In genomic region chr3:123582315-123582714, GRCh38 we compare ENCODE assay signal across 17 cellular contexts. TPM values are rescaled to one million over a fixed set of nuclear protein-coding genes. Genes with fewer than 3 reads are reported as not detected.
DNase-seq lines count a peak whose midpoint lies in the region; ATAC-seq and TF ChIP-seq lines count a peak whose summit lies in the region.
"Had no signal": no experiment of that assay in that cellular context is flagged by ENCODE, and none has a peak within 500 bp of the region (broad histone marks: within the 10 kb centered on the region; RNA-seq: fewer than 3 reads in every experiment).

No MANE protein-coding gene starts in this region.

- H3K4me1 ChIP-seq in DOHH2 (ENCODE audit: control insufficient read depth, low read length) (peaks cover 29% of the 10 kb centered on the region), mammary epithelial cell (ENCODE audit: insufficient read depth, low read length) (peaks cover 16% of the 10 kb centered on the region), neuronal stem cell (ENCODE audit: control insufficient read depth in 2 of 2, insufficient read depth in 1 of 2, low read depth in 1 of 2, low read length in 2 of 2) (peaks cover 0 to 4% of the 10 kb centered on the region in 2 donors), gastroesophageal sphincter (peaks cover 0 to 32% (median 8%) of the 10 kb centered on the region in 3 donors)

- no peak overlapping the region for H2AK5ac ChIP-seq in neuronal stem cell (ENCODE audit: low read depth, low read length)

- in situ Hi-C loops in mammary epithelial cell (cut with MboI; ENCODE audit: low sequenced_read_pairs in 2 of 2), result no loop called here

- no peak overlapping the region for H3K23ac ChIP-seq in neuronal stem cell (ENCODE audit: low read depth, low read length, poor library complexity)

- intact Hi-C loops in mammary epithelial cell (cut with micrococcal nuclease), result no loop called here

- no peaks in the 10 kb centered on the region for H3K79me1 ChIP-seq in neuronal stem cell (ENCODE audit: low read depth, low read length)

- dilution Hi-C loops in mammary epithelial cell (cut with HindIII; ENCODE audit: low sequenced_read_pairs), result no loop called here

- no peak overlapping the region for H3K18ac ChIP-seq in neuronal stem cell (ENCODE audit: low read length)

- H3K27ac Mint-ChIP-seq in neural crest cell (ENCODE audit: unreplicated experiment), result no peak overlapping the region
- no peak overlapping the region for H3K27ac Mint-ChIP-seq in activated naive CD8-positive, alpha-beta T cell treated with anti-CD3 and anti-CD28 coated beads, Interleukin-2, amount 50 U/mL, for 24 hours
- H3K27ac Mint-ChIP-seq: H9, neural progenitor cell had no signal

- no peak overlapping the region for H2AFZ ChIP-seq in mammary epithelial cell (ENCODE audit: low read depth, low read length)
- no peak overlapping the region for H2AFZ ChIP-seq in neuronal stem cell (ENCODE audit: low read length)
- H2AFZ ChIP-seq: neural progenitor cell had no signal

- H3K14ac ChIP-seq in neuronal stem cell (ENCODE audit: low read length), result no peak overlapping the region

- DNase-seq in NCI-H2171 treated with DMSO at 0.1 percent for 48 hours (lab: John Stamatoyannopoulos, UW) (peak; percentile 69), mammary epithelial cell (peak; percentile 76), neural crest cell (ENCODE audit: low read depth, low spot score) (no peak), neuronal stem cell (ENCODE audit: low spot score) (no peak)
- DNase-seq in activated naive CD8-positive, alpha-beta T cell treated with anti-CD3 and anti-CD28 coated beads, Interleukin-2, amount 50 U/mL, for 24 hours, result no peak
- DNase-seq: activated CD4-positive, alpha-beta T cell treated with anti-CD3 and anti-CD28 coated beads for 1 hour; AML-193; esophagus squamous epithelium; H9; heart left ventricle; NCI-H2081; NK-92 treated with Interleukin-12 subunit alpha and Interleukin-12 subunit beta, amount 100 ng/mL, for 24 hours; right cardiac atrium; SHP77 had no signal

- peaks cover 14% of the 10 kb centered on the region for H3K4me1 Mint-ChIP-seq in neural crest cell
- peaks cover 23% of the 10 kb centered on the region for H3K4me1 Mint-ChIP-seq in activated naive CD8-positive, alpha-beta T cell treated with anti-CD3 and anti-CD28 coated beads, Interleukin-2, amount 50 U/mL, for 24 hours

- no peak overlapping the region for H3K4me3 ChIP-seq in DOHH2 (ENCODE audit: low read length)
- H3K4me3 ChIP-seq in mammary epithelial cell (replicated peaks in 1 of 3; ENCODE audit: insufficient read depth in 1 of 3, low read depth in 2 of 3, low read length in 3 of 3), result peak overlapping the region in 2 of 3 experiments; percentile 64 to 68
- H3K4me3 ChIP-seq in neuronal stem cell (ENCODE audit: low read length in 2 of 2), result no peak overlapping the region
- H3K4me3 ChIP-seq in gastroesophageal sphincter, result no peak overlapping the region
- H3K4me3 ChIP-seq: esophagus squamous epithelium, heart left ventricle, neural progenitor cell had no signal

- no peak overlapping the region for H4K8ac ChIP-seq in neuronal stem cell (ENCODE audit: low read depth, low read length)

- H3K4me3 Mint-ChIP-seq in neural crest cell, result peak overlapping the region; percentile 33
- no peak overlapping the region for H3K4me3 Mint-ChIP-seq in activated naive CD8-positive, alpha-beta T cell treated with anti-CD3 and anti-CD28 coated beads, Interleukin-2, amount 50 U/mL, for 24 hours
- H3K4me3 Mint-ChIP-seq: H9 had no signal

- H3K4ac ChIP-seq in neuronal stem cell (ENCODE audit: low read length), result no peak overlapping the region

- H3K4me2 ChIP-seq in DOHH2 (ENCODE audit: low read length) (peak overlapping the region; percentile 89; the same call in 1 of the 2 replicates), mammary epithelial cell (ENCODE audit: insufficient read depth, low read depth, low read length) (peak overlapping the region; percentile 92), neuronal stem cell (ENCODE audit: insufficient read depth, low read length, poor library complexity, severe bottlenecking) (no peak overlapping the region)
- H3K4me2 ChIP-seq: neural progenitor cell had no signal

- CTCF ChIA-PET in mammary epithelial cell (lab: Charles Lee; ENCODE audit: low non-redundant PET), result interaction anchor here (0.5 to 0.9 kb wide), 2 partner anchors 70 to 74 kb away, joined by 3 read pairs; no protein-coding TSS in a partner anchor

- H3K27me3 ChIP-seq in DOHH2 (ENCODE audit: control insufficient read depth, low read length), result no peaks in the 10 kb centered on the region
- H3K27me3 ChIP-seq in mammary epithelial cell (ENCODE audit: insufficient read depth, low read length), result no peaks in the 10 kb centered on the region
- H3K27me3 ChIP-seq in neuronal stem cell (ENCODE audit: control insufficient read depth in 3 of 3, insufficient read depth in 3 of 3, low read depth in 1 of 3, low read length in 3 of 3), result no peaks in the 10 kb centered on the region
- H3K27me3 ChIP-seq in gastroesophageal sphincter, result no peaks in the 10 kb centered on the region
- H3K27me3 ChIP-seq: esophagus squamous epithelium, heart left ventricle, neural progenitor cell had no signal

- H3F3A ChIP-seq in DOHH2 (ENCODE audit: control insufficient read depth, insufficient read depth), result no peaks in the 10 kb centered on the region

- no peak overlapping the region for H2BK120ac ChIP-seq in neuronal stem cell (ENCODE audit: low read depth, low read length)

- H3K79me2 ChIP-seq in DOHH2 (ENCODE audit: control insufficient read depth, low read length), result peaks cover 45% of the 10 kb centered on the region
- H3K79me2 ChIP-seq in mammary epithelial cell (ENCODE audit: insufficient read depth, low read length), result peaks cover 78% of the 10 kb centered on the region

- H4K20me1 ChIP-seq in DOHH2 (ENCODE audit: control insufficient read depth, insufficient read depth, low read depth, low read length) (no peaks in the 10 kb centered on the region), mammary epithelial cell (ENCODE audit: insufficient read depth, low read length) (no peaks in the 10 kb centered on the region)

- H3K9me3 ChIP-seq in DOHH2 (ENCODE audit: control insufficient read depth, insufficient read depth, low read length) (peaks cover 7% of the 10 kb centered on the region), mammary epithelial cell (replicated peaks; ENCODE audit: insufficient read depth, low read length) (no peaks in the 10 kb centered on the region), neuronal stem cell (replicated peaks in 1 of 2; ENCODE audit: control insufficient read depth in 2 of 2, insufficient read depth in 1 of 2, low read depth in 1 of 2, low read length in 2 of 2) (peaks cover 1 to 4% of the 10 kb centered on the region in 2 donors), gastroesophageal sphincter (no peaks in the 10 kb centered on the region)
- H3K9me3 ChIP-seq: esophagus squamous epithelium, heart left ventricle had no signal

- H4K91ac ChIP-seq in neuronal stem cell (ENCODE audit: low read depth, low read length, poor library complexity), result no peak overlapping the region

- H2BK15ac ChIP-seq in neuronal stem cell (ENCODE audit: low read length), result no peak overlapping the region

- H3K36me3 Mint-ChIP-seq in neural crest cell (ENCODE audit: low read depth), result peaks cover 18% of the 10 kb centered on the region
- peaks cover 26% of the 10 kb centered on the region for H3K36me3 Mint-ChIP-seq in activated naive CD8-positive, alpha-beta T cell treated with anti-CD3 and anti-CD28 coated beads, Interleukin-2, amount 50 U/mL, for 24 hours (ENCODE audit: low read depth)

- no peaks in the 10 kb centered on the region for H3K9me2 ChIP-seq in DOHH2 (replicated peaks; ENCODE audit: control insufficient read depth, low read length)

- H3K27ac ChIP-seq in DOHH2 (ENCODE audit: low read depth, low read length) (no peak overlapping the region), mammary epithelial cell (ENCODE audit: insufficient read depth, low read depth, low read length) (no peak overlapping the region), neuronal stem cell (replicated peaks; ENCODE audit: low read length) (no peak overlapping the region), gastroesophageal sphincter (no peak overlapping the region)
- H3K27ac ChIP-seq: esophagus squamous epithelium, heart left ventricle, neural progenitor cell had no signal

- H2BK12ac ChIP-seq in neuronal stem cell (ENCODE audit: low read length), result no peak overlapping the region

- H3K9ac ChIP-seq in mammary epithelial cell (ENCODE audit: insufficient read depth, low read length), result no peak overlapping the region
- no peak overlapping the region for H3K9ac ChIP-seq in neuronal stem cell (ENCODE audit: low read depth, low read length, poor library complexity)
- H3K9ac ChIP-seq: neural progenitor cell had no signal

- no peak for TF ChIP-seq POLR2A in gastroesophageal sphincter (IDR thresholded peaks at IDR 0.05)

- 47% methylated on average over 3 of the region's 3 CpGs for WGBS in mammary epithelial cell (ENCODE audit: low coverage, missing lambda C conversion rate)
- no CpG with 5 or more reads among the region's 3 CpGs for WGBS in neuronal stem cell (ENCODE audit: extremely low coverage in 2 of 2, insufficient read length in 2 of 2, insufficient replicate concordance in 1 of 2), 2 donors
- WGBS in gastroesophageal sphincter (ENCODE audit: low coverage in 1 of 2), 2 donors, result 69 to 81% methylated on average over 2 to 3 of the region's 3 CpGs

- BruUV-seq in mammary epithelial cell (replicated peaks; lab: Mats Ljungman, UMichigan), result no TSS peak

- no peak for ATAC-seq in activated naive CD8-positive, alpha-beta T cell treated with anti-CD3 and anti-CD28 coated beads, Interleukin-2, amount 50 U/mL, for 24 hours
- ATAC-seq in gastroesophageal sphincter, result no peak
- ATAC-seq: heart left ventricle, right cardiac atrium had no signal

- peaks cover 46% of the 10 kb centered on the region for H3K36me3 ChIP-seq in DOHH2 (ENCODE audit: control insufficient read depth, low read length)
- peaks cover 19% of the 10 kb centered on the region for H3K36me3 ChIP-seq in mammary epithelial cell (ENCODE audit: insufficient read depth, low read length)
- H3K36me3 ChIP-seq in neuronal stem cell (replicated peaks in 1 of 2; ENCODE audit: control insufficient read depth in 2 of 2, insufficient read depth in 2 of 2, low read length in 2 of 2), result peaks cover 4 to 49% of the 10 kb centered on the region in 2 donors
- peaks cover 0 to 39% of the 10 kb centered on the region in 2 donors for H3K36me3 ChIP-seq in gastroesophageal sphincter
- H3K36me3 ChIP-seq: neural progenitor cell had no signal

- TF ChIP-seq CTCF in DOHH2 (IDR thresholded peaks at IDR 0.05; ENCODE audit: low read depth, low read length, poor library complexity, severe bottlenecking) (no peak), mammary epithelial cell (conservative IDR thresholded peaks at IDR 0.05 in 1 of 2, IDR thresholded peaks at IDR 0.05 in 1 of 2; ENCODE audit: extremely low read depth in 1 of 2, insufficient read depth in 1 of 2, low read depth in 1 of 2, low read length in 2 of 2) (no peak), neural crest cell (conservative IDR thresholded peaks at IDR 0.05) (no peak), gastroesophageal sphincter (IDR thresholded peaks at IDR 0.05) (no peak)

- no peaks in the 10 kb centered on the region for H3K27me3 Mint-ChIP-seq in neural crest cell (ENCODE audit: low read depth)
- no peaks in the 10 kb centered on the region for H3K27me3 Mint-ChIP-seq in activated naive CD8-positive, alpha-beta T cell treated with anti-CD3 and anti-CD28 coated beads, Interleukin-2, amount 50 U/mL, for 24 hours

- no peak for TF ChIP-seq EP300 in gastroesophageal sphincter (IDR thresholded peaks at IDR 0.05)

- no peaks in the 10 kb centered on the region for H3K9me3 Mint-ChIP-seq in neural crest cell
- H3K9me3 Mint-ChIP-seq in activated naive CD8-positive, alpha-beta T cell treated with anti-CD3 and anti-CD28 coated beads, Interleukin-2, amount 50 U/mL, for 24 hours, result no peaks in the 10 kb centered on the region
- H3K9me3 Mint-ChIP-seq: neural progenitor cell had no signal

- no peak overlapping the region for H2BK5ac ChIP-seq in neuronal stem cell (ENCODE audit: low read length)

RNA-seq across cellular contexts. Expression of gene HACD2, which starts 2.5 kb away (rescaled TPM):
- total RNA-seq in mammary epithelial cell (100 to 1,000 TPM in 1 of 2 donors, 10 to 100 TPM in 1; 98.5 to 199 TPM), neural crest cell (26.4 and 26.5 TPM in 2 replicates), gastroesophageal sphincter (10 to 100 TPM; 21.3 to 36.7 (median 28.1) TPM)
- 74.9 TPM for polyA plus RNA-seq in mammary epithelial cell
- 48.9 TPM for polyA minus RNA-seq in mammary epithelial cell
- polyA plus RNA-seq in neuronal stem cell (2013, experiment 1 of 2), result 15.9 TPM
- 15.7 TPM for polyA plus RNA-seq in neuronal stem cell (2013, experiment 2 of 2)

Comparison
In these comparisons a context has a peak if more than half of its experiments do, and no peak if none do; other contexts are left out.
1. H3K4me3 ChIP-seq: peak in mammary epithelial cell (2 of 3); none in DOHH2 (single experiment), neuronal stem cell (0 of 2) and gastroesophageal sphincter (0 of 2).
2. DNase-seq: peak in NCI-H2171 treated with DMSO at 0.1 percent for 48 hours (single experiment) and mammary epithelial cell (single experiment); none in neural crest cell (single experiment), neuronal stem cell (single experiment) and activated naive CD8-positive, alpha-beta T cell treated with anti-CD3 and anti-CD28 coated beads, Interleukin-2, amount 50 U/mL, for 24 hours (single experiment).